Comparison of ENCODE assay signal across 31 cellular contexts in the genomic region with DNA sequence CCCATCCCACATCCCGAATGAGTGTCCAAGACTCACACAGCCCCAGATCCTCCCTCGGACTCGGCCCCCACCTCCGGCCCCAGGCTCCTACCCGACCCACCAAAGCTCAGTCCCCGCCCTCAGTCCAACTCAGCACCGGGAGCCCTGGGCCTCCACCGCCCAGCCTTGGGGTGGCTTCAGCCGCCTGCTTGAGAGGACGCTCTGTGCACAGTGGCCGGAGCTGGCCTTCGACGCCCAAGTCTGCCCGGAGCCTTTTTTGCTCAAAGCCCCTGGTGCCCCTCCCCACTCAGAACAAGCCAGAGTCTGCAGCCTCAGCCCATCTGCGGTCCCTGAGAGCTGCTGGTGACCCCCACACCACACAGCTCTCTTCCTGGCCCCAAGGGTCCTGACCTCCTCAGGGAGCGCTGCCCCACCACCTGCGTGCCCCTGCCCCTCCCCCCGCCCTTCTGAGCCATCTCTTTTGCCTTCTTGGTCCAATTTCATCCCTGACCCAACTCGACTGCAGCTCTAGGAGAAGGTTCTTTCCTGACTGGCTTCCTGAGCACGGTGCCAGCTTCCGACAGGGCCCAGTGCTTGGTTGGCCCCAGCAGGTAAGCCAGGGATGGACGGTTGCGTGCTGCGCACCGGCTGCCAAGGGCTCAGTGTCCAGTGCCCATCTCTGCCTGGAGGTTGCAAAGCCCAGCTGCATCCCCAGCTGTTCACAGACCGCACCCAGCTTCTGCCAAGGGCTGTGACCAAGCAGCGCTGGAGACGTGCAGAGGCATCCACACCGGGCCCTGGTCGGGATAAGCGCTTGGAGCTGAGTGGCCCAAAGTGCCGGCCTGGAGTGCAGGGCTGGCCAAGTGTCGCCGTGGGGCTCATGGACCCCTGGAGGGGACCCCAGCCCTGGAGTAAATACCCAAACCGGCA. TPM values are rescaled to one million over a fixed set of nuclear protein-coding genes. Genes with fewer than 3 reads are reported as not detected.
A peak's percentile ranks its signal among the peaks of the same experiment; 100 is the strongest.
DNase-seq lines count a peak whose midpoint lies in the region; ATAC-seq and TF ChIP-seq lines count a peak whose summit lies in the region.
"Had no signal": no experiment of that assay in that cellular context is flagged by ENCODE, and none has a peak within 500 bp of the region (broad histone marks: within the 10 kb centered on the region; RNA-seq: fewer than 3 reads in every experiment).

No MANE protein-coding gene starts in this region.

- H3K36me3 ChIP-seq in right atrium auricular region = peaks cover 3% of the 10 kb centered on the region
- no peaks in the 10 kb centered on the region for H3K36me3 ChIP-seq in RWPE2 (ENCODE audit: low read depth)
- peaks cover 5% of the 10 kb centered on the region for H3K36me3 ChIP-seq in lower lobe of right lung
- H3K36me3 ChIP-seq in spleen = peaks cover 0 to 8% (median 0%) of the 10 kb centered on the region in 6 donors
- H3K36me3 ChIP-seq: thyroid gland had no signal

- H3K9me3 ChIP-seq in right atrium auricular region = no peaks in the 10 kb centered on the region
- no peaks in the 10 kb centered on the region for H3K9me3 ChIP-seq in RWPE2 (ENCODE audit: severe bottlenecking)
- H3K9me3 ChIP-seq in lower lobe of right lung = no peaks in the 10 kb centered on the region
- H3K9me3 ChIP-seq in spleen = no peaks in the 10 kb centered on the region
- H3K9me3 ChIP-seq: thyroid gland had no signal

- no peak for TF ChIP-seq POLR2A in spleen (IDR thresholded peaks at IDR 0.05)

- TF ChIP-seq CTCF in right atrium auricular region (IDR thresholded peaks at IDR 0.05) (no peak), RWPE2 (IDR thresholded peaks at IDR 0.05; ENCODE audit: poor library complexity, severe bottlenecking) (no peak), lower lobe of right lung (IDR thresholded peaks at IDR 0.05) (no peak), spleen (IDR thresholded peaks at IDR 0.05 in 8 of 11, conservative IDR thresholded peaks at IDR 0.05 in 3 of 11) (no peak)

- H3K4me3 ChIP-seq in right atrium auricular region = no peak overlapping the region
- H3K4me3 ChIP-seq in RWPE2 (ENCODE audit: severe bottlenecking) = no peak overlapping the region
- no peak overlapping the region for H3K4me3 ChIP-seq in lower lobe of right lung
- no peak overlapping the region for H3K4me3 ChIP-seq in spleen
- H3K4me3 ChIP-seq: thyroid gland had no signal

- DNase-seq in Right ventricle myocardium superior (peak; percentile 24), right atrium auricular region (ENCODE audit: low spot score) (no peak), RWPE2 (ENCODE audit: low spot score) (peak; percentile 52), lower lobe of right lung (peak; percentile 39), spleen (peak; percentile 63), GM03348 (ENCODE audit: low spot score) (no peak), amniotic stem cell (lab: John Stamatoyannopoulos, UW) (no peak)
- no peak for DNase-seq in activated effector memory CD4-positive, alpha-beta T cell treated with anti-CD3 and anti-CD28 coated beads, Interleukin-2, amount 50 U/mL, for 16 hours
- DNase-seq: activated CD4-positive, alpha-beta T cell treated with anti-CD3 and anti-CD28 coated beads, Interleukin-2, amount 50 U/mL, for 1 hour; activated gamma-delta T cell; activated naive CD8-positive, alpha-beta T cell treated with anti-CD3 and anti-CD28 coated beads, Interleukin-2, amount 10 ng/mL, durations not matched to agents 7 days and 5 days; activated T-cell treated with anti-CD3 and anti-CD28 coated beads, Interleukin-2, amount 50 U/mL, for 1 hour; AML-193; CD8-positive, alpha-beta T cell; cortex of kidney; effector memory CD4-positive, alpha-beta T cell; HCEC 1CT; immature natural killer cell; mesendoderm; NCI-H1048; NCI-H1694 treated with DMSO at 0.1 percent for 48 hours; NCI-H526; SIG-M5; stimulated activated CD4-positive, alpha-beta T cell treated with anti-CD3 and anti-CD28 coated beads, Interleukin-4, amount 100 ng/mL, for 24 hours; T1000; thyroid gland had no signal

- H3K27ac ChIP-seq in right atrium auricular region (no peak overlapping the region), RWPE2 (ENCODE audit: poor library complexity, severe bottlenecking) (no peak overlapping the region), lower lobe of right lung (no peak overlapping the region), spleen (no peak overlapping the region)
- H3K27ac ChIP-seq: epithelial cell of prostate, thyroid gland had no signal

- H3K4me1 ChIP-seq in right atrium auricular region (no peaks in the 10 kb centered on the region), RWPE2 (ENCODE audit: insufficient read depth, poor library complexity, severe bottlenecking) (peaks cover 8% of the 10 kb centered on the region), lower lobe of right lung (peaks cover 3% of the 10 kb centered on the region), spleen (peaks cover 0 to 13% (median 7%) of the 10 kb centered on the region in 6 donors)
- H3K4me1 ChIP-seq: thyroid gland had no signal

- H3K27me3 ChIP-seq in right atrium auricular region (no peaks in the 10 kb centered on the region), RWPE2 (ENCODE audit: insufficient read depth, poor library complexity, severe bottlenecking) (no peaks in the 10 kb centered on the region), lower lobe of right lung (ENCODE audit: low read depth) (no peaks in the 10 kb centered on the region), spleen (replicated peaks in 1 of 7) (no peaks in the 10 kb centered on the region)
- H3K27me3 ChIP-seq: thyroid gland had no signal

- intact Hi-C loops in Right ventricle myocardium superior (cut with DNase I) = no loop called here
- intact Hi-C loops in lower lobe of right lung (cut with DNase I) = no loop called here
- intact Hi-C loops in spleen (cut with DNase I; ENCODE audit: low total_unique reads) = no loop called here

- ATAC-seq in Right ventricle myocardium superior (ENCODE audit: poor library complexity) (no peak), RWPE2 (ENCODE audit: low read depth) (no peak), lower lobe of right lung (no peak)
- ATAC-seq: CD8-positive, alpha-beta T cell; Panc1; sciatic nerve had no signal

- 84 to 90% (median 88%) methylated on average over 25 to 35 of the region's 35 CpGs for WGBS in spleen, 5 donors

RNA-seq across cellular contexts. Expression of gene NSMF, which starts 27.7 kb away (rescaled TPM):
- total RNA-seq in Right ventricle myocardium superior (10.0 TPM), right atrium auricular region (10 to 100 TPM; 16.2 to 26.2 TPM), lower lobe of right lung (20.7 TPM), spleen (10 to 100 TPM; 21.8 to 39.0 (median 25.5) TPM)
- 10 to 100 TPM; 21.8 to 49.3 (median 26.7) TPM for polyA plus RNA-seq in spleen

RNA-seq across cellular contexts. Expression of gene ENTPD8, which starts 45.6 kb away (rescaled TPM):
- total RNA-seq in Right ventricle myocardium superior = not detected
- total RNA-seq in right atrium auricular region = not detected
- 0.15 TPM for total RNA-seq in lower lobe of right lung
- under 1 TPM in 3 of 7 donors, not detected in 4; 0.26 to 0.37 (median 0.28) TPM for total RNA-seq in spleen
- under 1 TPM; 0.07 to 0.10 (median 0.09) TPM for polyA plus RNA-seq in spleen
- total RNA-seq: A673; activated naive CD8-positive, alpha-beta T cell treated with anti-CD3 and anti-CD28 coated beads, Interleukin-2, amount 10 ng/mL, durations not matched to agents 7 days and 5 days; cardiac septum; CD8-positive, alpha-beta T cell; sciatic nerve had no signal
- polyA plus RNA-seq: immature natural killer cell had no signal

Comparison
In these comparisons a context has a peak if more than half of its experiments do, and no peak if none do; other contexts are left out.
1. DNase-seq: peak in Right ventricle myocardium superior (single experiment), RWPE2 (single experiment), lower lobe of right lung (single experiment) and spleen (single experiment); none in right atrium auricular region (single experiment), GM03348 (single experiment), amniotic stem cell (single experiment) and activated effector memory CD4-positive, alpha-beta T cell treated with anti-CD3 and anti-CD28 coated beads, Interleukin-2, amount 50 U/mL, for 16 hours (single experiment).